Comparison of ENCODE assay signal across 18 cellular contexts in genomic region chr6:135097172-135097571, GRCh38.
"Had no signal": no experiment of that assay in that cellular context is flagged by ENCODE, and none has a peak within 500 bp of the region (broad histone marks: within the 10 kb centered on the region; RNA-seq: fewer than 3 reads in every experiment).

No MANE protein-coding gene starts in this region.

- H3K27ac ChIP-seq: SJSA1, SK-N-MC had no signal

- H3K4me1 ChIP-seq: SJSA1 had no signal

- H3K9me3 ChIP-seq: MG63, SJSA1 had no signal

- H3K36me3 ChIP-seq: MG63, SJSA1 had no signal

- H3K4me3 ChIP-seq: MG63, SJSA1, SK-N-MC had no signal

- DNase-seq: Karpas-422, KG1, MG63, NCI-H1092 treated with DMSO at 0.1 percent for 48 hours, NCI-H1436, NCI-H187, NCI-H2029, NCI-H2081 treated with DMSO at 0.1 percent for 48 hours, NCI-H2171, NCI-H226, NCI-H446, NCI-H510A, NCI-H524 treated with DMSO at 0.1 percent for 48 hours, Right ventricle myocardium superior, RPMI8226, SIG-M5 had no signal
